9 cellular contexts compared by ENCODE assay signal in the genomic region with DNA sequence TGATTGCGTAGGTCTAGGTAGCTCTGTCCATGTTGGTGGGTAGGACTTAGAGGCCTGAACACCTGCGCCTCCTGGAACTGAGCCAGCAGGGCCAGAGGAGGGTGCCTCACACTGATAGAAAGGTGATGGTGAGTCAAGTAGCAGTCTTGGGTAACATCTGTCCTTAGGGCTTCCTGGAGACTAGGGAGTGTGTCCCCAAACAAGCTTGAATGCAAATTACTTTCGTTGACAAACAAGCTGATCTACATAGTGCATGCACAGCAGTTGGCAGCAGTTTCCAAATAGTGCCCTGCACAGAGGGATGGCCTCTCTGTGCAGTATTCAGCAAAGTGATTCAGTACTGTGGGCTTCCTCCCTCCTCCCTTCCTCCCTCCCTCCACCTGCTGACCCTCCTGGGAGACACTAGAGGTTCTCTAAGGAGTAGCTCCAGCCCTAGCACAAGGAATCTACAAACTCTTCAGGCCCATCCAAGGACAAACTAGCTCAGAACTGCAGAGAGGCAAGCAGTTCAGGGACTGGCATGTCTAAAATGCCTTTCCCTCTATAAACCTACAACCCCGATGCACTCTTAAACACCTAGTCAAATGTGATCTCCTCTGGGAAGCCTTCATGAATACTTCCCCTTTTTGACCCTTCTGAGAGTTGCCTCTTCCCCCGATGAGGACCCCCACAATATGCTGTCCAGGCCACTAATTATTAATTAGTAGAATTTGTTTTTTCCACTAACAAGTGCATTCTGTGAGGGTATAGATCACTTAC.
DNase-seq lines count a peak whose midpoint lies in the region; ATAC-seq, FAIRE-seq and TF ChIP-seq lines count a peak whose summit lies in the region.
"Had no signal": no experiment of that assay in that cellular context is flagged by ENCODE, and none has a peak within 500 bp of the region (broad histone marks: within the 10 kb centered on the region; RNA-seq: fewer than 3 reads in every experiment).

No MANE protein-coding gene starts in this region.

- intact Hi-C loops in activated T-helper 1 cell treated with anti-CD3 and anti-CD28 coated beads, Interleukin-12 subunit alpha, Interleukin-12 subunit beta, Interleukin-2, Interleukin-4 antibody, amounts not matched to agents 30 ng/mL and 10 ng/mL and 1 ng/mL, durations not matched to agents 14 hours and 24 hours and 36 hours (cut with micrococcal nuclease), result no loop called here

- H3K27ac ChIP-seq in OCI-LY3 (ENCODE audit: low read length), result peak overlapping the region; percentile 96

- peaks cover 77% of the 10 kb centered on the region for H3K4me1 ChIP-seq in OCI-LY3 (ENCODE audit: low read length)

- H4K20me1 ChIP-seq in OCI-LY3 (ENCODE audit: insufficient read depth, low read length), result no peaks in the 10 kb centered on the region

- no peaks in the 10 kb centered on the region for H3K4me1 Mint-ChIP-seq in activated T-helper 1 cell treated with anti-CD3 and anti-CD28 coated beads, Interleukin-12 subunit alpha, Interleukin-12 subunit beta, Interleukin-2, Interleukin-4 antibody, amounts not matched to agents 30 ng/mL and 10 ng/mL and 1 ng/mL, durations not matched to agents 14 hours and 24 hours and 36 hours (ENCODE audit: low read depth)

- no peaks in the 10 kb centered on the region for H3K27me3 ChIP-seq in OCI-LY3 (ENCODE audit: low read depth, low read length)

- no peak overlapping the region for H2AFZ ChIP-seq in OCI-LY3 (ENCODE audit: low read depth, low read length)

- no peaks in the 10 kb centered on the region for H3K36me3 ChIP-seq in OCI-LY3 (replicated peaks; ENCODE audit: low read depth, low read length)

- H3K4me3 Mint-ChIP-seq in activated T-helper 1 cell treated with anti-CD3 and anti-CD28 coated beads, Interleukin-12 subunit alpha, Interleukin-12 subunit beta, Interleukin-2, Interleukin-4 antibody, amounts not matched to agents 30 ng/mL and 10 ng/mL and 1 ng/mL, durations not matched to agents 14 hours and 24 hours and 36 hours, result no peak overlapping the region

- peak overlapping the region; percentile 63 for H3K4me3 ChIP-seq in OCI-LY3 (ENCODE audit: low read length)

- peaks cover 18% of the 10 kb centered on the region for H3K27me3 Mint-ChIP-seq in activated T-helper 1 cell treated with anti-CD3 and anti-CD28 coated beads, Interleukin-12 subunit alpha, Interleukin-12 subunit beta, Interleukin-2, Interleukin-4 antibody, amounts not matched to agents 30 ng/mL and 10 ng/mL and 1 ng/mL, durations not matched to agents 14 hours and 24 hours and 36 hours (ENCODE audit: insufficient read depth)

- H3K27ac Mint-ChIP-seq in activated T-helper 1 cell treated with anti-CD3 and anti-CD28 coated beads, Interleukin-12 subunit alpha, Interleukin-12 subunit beta, Interleukin-2, Interleukin-4 antibody, amounts not matched to agents 30 ng/mL and 10 ng/mL and 1 ng/mL, durations not matched to agents 14 hours and 24 hours and 36 hours, result no peak overlapping the region

- no peaks in the 10 kb centered on the region for H3K79me2 ChIP-seq in OCI-LY3 (ENCODE audit: low read length)

- ATAC-seq in GM19328 (IDR thresholded peaks at IDR 0.05; ENCODE audit: unreplicated experiment) (peak; percentile 77), HG03159 (IDR thresholded peaks at IDR 0.05; ENCODE audit: unreplicated experiment) (peak; percentile 76)

- peak overlapping the region; percentile 82 for H3K9ac ChIP-seq in OCI-LY3 (ENCODE audit: low read length)

- no peaks in the 10 kb centered on the region for H3K36me3 Mint-ChIP-seq in activated T-helper 1 cell treated with anti-CD3 and anti-CD28 coated beads, Interleukin-12 subunit alpha, Interleukin-12 subunit beta, Interleukin-2, Interleukin-4 antibody, amounts not matched to agents 30 ng/mL and 10 ng/mL and 1 ng/mL, durations not matched to agents 14 hours and 24 hours and 36 hours (ENCODE audit: low read depth)

- H3K9me3 Mint-ChIP-seq in activated T-helper 1 cell treated with anti-CD3 and anti-CD28 coated beads, Interleukin-12 subunit alpha, Interleukin-12 subunit beta, Interleukin-2, Interleukin-4 antibody, amounts not matched to agents 30 ng/mL and 10 ng/mL and 1 ng/mL, durations not matched to agents 14 hours and 24 hours and 36 hours, result no peaks in the 10 kb centered on the region

- H3K9me3 ChIP-seq in OCI-LY3 (ENCODE audit: insufficient read depth, low read length), result no peaks in the 10 kb centered on the region

- peak; percentile 95 for DNase-seq in DMS53 (lab: John Stamatoyannopoulos, UW)
- DNase-seq in activated T-helper 1 cell treated with anti-CD3 and anti-CD28 coated beads, Interleukin-12 subunit alpha, Interleukin-12 subunit beta, Interleukin-2, Interleukin-4 antibody, amounts not matched to agents 30 ng/mL and 10 ng/mL and 1 ng/mL, durations not matched to agents 14 hours and 24 hours and 36 hours (ENCODE audit: low spot score), result no peak
- DNase-seq in activated CD4-positive, alpha-beta T cell treated with anti-CD3 and anti-CD28 coated beads, Interleukin-2, amount 50 U/mL, for 48 hours, result no peak
- no peak for DNase-seq in NCI-H446 treated with DMSO at 0.1 percent for 48 hours (lab: John Stamatoyannopoulos, UW)
- no peak for DNase-seq in H54 (ENCODE audit: insufficient read length, low spot score)
- DNase-seq: activated CD4-positive, CD25-positive, alpha-beta regulatory T cell had no signal

- TF ChIP-seq POLR2A in H54 (IDR thresholded peaks at IDR 0.05; ENCODE audit: low read depth, low read length), result no peak

- no peak for FAIRE-seq in H54 (lab: Jason Lieb, UNC)

- TF ChIP-seq CTCF in OCI-LY3 (IDR thresholded peaks at IDR 0.05; ENCODE audit: low read depth, low read length), result no peak

- peak overlapping the region; percentile 92 for H3K4me2 ChIP-seq in OCI-LY3 (ENCODE audit: low read length)
